30 cellular contexts compared by ENCODE assay signal in the genomic region with DNA sequence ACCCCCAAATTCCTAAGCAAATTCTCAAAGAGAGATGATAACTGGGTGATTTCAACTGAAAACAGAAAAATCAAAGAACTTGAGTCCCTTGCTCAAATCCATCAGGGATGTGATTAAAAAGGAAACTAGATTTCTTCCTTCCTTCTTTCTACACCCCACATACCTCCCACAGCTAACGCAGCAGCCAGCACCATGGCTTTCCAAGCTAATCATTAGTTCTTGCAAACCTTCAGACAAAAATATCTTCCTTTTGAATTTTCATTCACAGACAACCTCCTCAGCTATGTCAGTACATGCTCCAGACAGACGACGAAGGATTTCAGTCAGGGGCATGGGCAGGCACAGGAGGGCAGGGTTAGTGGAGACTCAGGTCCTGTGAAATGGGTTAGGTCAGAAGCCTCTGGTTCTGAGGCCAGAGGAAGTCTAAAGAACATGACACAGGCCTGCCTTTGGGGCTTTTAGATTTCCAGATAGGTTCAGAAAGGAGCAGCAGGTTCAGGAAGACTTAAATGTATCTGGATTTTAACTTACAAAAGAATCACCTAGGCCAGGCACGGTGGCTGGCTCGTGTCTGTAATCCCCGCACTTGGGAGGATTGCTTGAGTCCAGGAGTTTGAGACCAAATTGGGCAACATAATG.
"Had no signal": no experiment of that assay in that cellular context is flagged by ENCODE, and none has a peak within 500 bp of the region (broad histone marks: within the 10 kb centered on the region; RNA-seq: fewer than 3 reads in every experiment).

No MANE protein-coding gene starts in this region.

- H3K27ac ChIP-seq: brain microvascular endothelial cell, coronary artery, dorsolateral prefrontal cortex, VCaP had no signal

- H3K4me3 ChIP-seq: coronary artery, dorsolateral prefrontal cortex had no signal

- ATAC-seq: activated T-helper 17 cell treated with anti-CD3 and anti-CD28 coated beads, Interleukin-2, amount 50 U/mL, for 72 hours; esophagus mucosa; WTC11 had no signal

- FAIRE-seq: astrocyte, bronchial epithelial cell, frontal cortex had no signal

- H3K4me1 Mint-ChIP-seq: activated CD4-positive, alpha-beta memory T cell treated with anti-CD3 and anti-CD28 coated beads, Interleukin-2, amount 10 ng/mL, durations not matched to agents 7 days and 5 days; activated CD4-positive, alpha-beta T cell treated with anti-CD3 and anti-CD28 coated beads, Interleukin-2, amount 10 ng/mL, durations not matched to agents 7 days and 5 days; activated T-helper 17 cell treated with anti-CD3 and anti-CD28 coated beads, Interleukin-2, amount 50 U/mL, for 72 hours; central memory CD8-positive, alpha-beta T cell had no signal

- H3K27me3 ChIP-seq: brain microvascular endothelial cell had no signal

- H3K27me3 Mint-ChIP-seq: activated CD4-positive, alpha-beta memory T cell treated with anti-CD3 and anti-CD28 coated beads, Interleukin-2, amount 10 ng/mL, durations not matched to agents 7 days and 5 days; dendritic cell treated with granulocyte-macrophage colony-stimulating factor and Interleukin-4, amounts not matched to agents 40 ng/mL and 50 ng/mL, for 4 days had no signal

- H3K36me3 Mint-ChIP-seq: activated naive CD8-positive, alpha-beta T cell; WTC11 had no signal

- H3K36me3 ChIP-seq: brain microvascular endothelial cell had no signal

- H3K9me3 Mint-ChIP-seq: activated CD4-positive, alpha-beta memory T cell treated with anti-CD3 and anti-CD28 coated beads, Interleukin-2, amount 10 ng/mL, durations not matched to agents 7 days and 5 days; activated CD4-positive, alpha-beta T cell treated with anti-CD3 and anti-CD28 coated beads, Interleukin-2, amount 10 ng/mL, durations not matched to agents 7 days and 5 days; activated T-cell treated with anti-CD3 and anti-CD28 coated beads, Interleukin-2, amount 50 U/mL, for 24 hours; activated T-helper 17 cell treated with anti-CD3 and anti-CD28 coated beads, Interleukin-2, amount 50 U/mL, for 72 hours; dendritic cell treated with granulocyte-macrophage colony-stimulating factor and Interleukin-4, amounts not matched to agents 40 ng/mL and 50 ng/mL, for 4 days had no signal

- DNase-seq: activated CD4-positive, alpha-beta memory T cell treated with anti-CD3 and anti-CD28 coated beads, Interleukin-2, amount 10 ng/mL, durations not matched to agents 7 days and 5 days; activated CD4-positive, alpha-beta T cell treated with anti-CD3 and anti-CD28 coated beads for 1 hour; activated CD4-positive, alpha-beta T cell treated with anti-CD3 and anti-CD28 coated beads for 4 hours; activated CD4-positive, alpha-beta T cell treated with anti-CD3 and anti-CD28 coated beads, Interleukin-2, amount 10 ng/mL, durations not matched to agents 7 days and 5 days; activated CD4-positive, alpha-beta T cell treated with anti-CD3 and anti-CD28 coated beads, Interleukin-2, amount 50 U/mL, for 4 hours; activated CD8-positive, alpha-beta memory T cell treated with anti-CD3 and anti-CD28 coated beads, Interleukin-2, amount 50 U/mL, for 48 hours; activated effector memory CD4-positive, alpha-beta T cell treated with Interleukin-2 at 50 U/mL for 16 hours; activated gamma-delta T cell treated with Interleukin-2 at 50 U/mL for 16 hours; activated naive CD4-positive, alpha-beta T cell treated with anti-CD3 and anti-CD28 coated beads, Interleukin-2, amount 50 U/mL, for 16 hours; activated naive CD4-positive, alpha-beta T cell treated with Interleukin-2 at 50 U/mL for 16 hours; activated T-cell treated with anti-CD3 and anti-CD28 coated beads for 4 hours; activated T-cell treated with anti-CD3 and anti-CD28 coated beads, Interleukin-2, amount 50 U/mL, for 24 hours; amniotic stem cell; brain microvascular endothelial cell; dorsolateral prefrontal cortex; effector memory CD4-positive, alpha-beta T cell; endodermal cell; foreskin fibroblast; T-helper 2 cell had no signal

- H3K4me3 Mint-ChIP-seq: activated CD4-positive, alpha-beta memory T cell treated with anti-CD3 and anti-CD28 coated beads, Interleukin-2, amount 10 ng/mL, durations not matched to agents 7 days and 5 days; activated CD4-positive, alpha-beta T cell treated with anti-CD3 and anti-CD28 coated beads, Interleukin-2, amount 10 ng/mL, durations not matched to agents 7 days and 5 days; activated naive CD8-positive, alpha-beta T cell; activated T-cell treated with anti-CD3 and anti-CD28 coated beads, Interleukin-2, amount 50 U/mL, for 24 hours; activated T-helper 17 cell treated with anti-CD3 and anti-CD28 coated beads, Interleukin-2, amount 50 U/mL, for 72 hours; central memory CD8-positive, alpha-beta T cell; dendritic cell treated with granulocyte-macrophage colony-stimulating factor and Interleukin-4, amounts not matched to agents 40 ng/mL and 50 ng/mL, for 4 days; endodermal cell; WTC11 had no signal
